Comparison of ENCODE assay signal across 8 cellular contexts in genomic region chr10:63465293-63466167, GRCh38. TPM values are rescaled to one million over a fixed set of nuclear protein-coding genes. Genes with fewer than 3 reads are reported as not detected.
DNase-seq lines count a peak whose midpoint lies in the region; ATAC-seq and TF ChIP-seq lines count a peak whose summit lies in the region.

Gene JMJD1C, minus strand, starts transcription at chr10:63465977. Its CDS starts 315 bp downstream, at chr10:63465662.

- H3K27me3 Mint-ChIP-seq in endothelial cell (ENCODE audit: unreplicated experiment): peaks cover 8% of the 10 kb centered on the region

- H3K27ac ChIP-seq in mesodermal cell (ENCODE audit: low read depth, low read length, severe bottlenecking): peak within 1 kb of the TSS; percentile 93

- DNase-seq in CD1c-positive myeloid dendritic cell (ENCODE audit: extremely low spot score) (peak; percentile 79), NOMO-1 treated with dmso at 0.1 percent for 144 hours (lab: John Stamatoyannopoulos, UW; ENCODE audit: unreplicated experiment) (peak; percentile 73), endothelial cell (ENCODE audit: low spot score) (peak; percentile 72)
- peak; percentile 65 for DNase-seq in activated CD8-positive, alpha-beta memory T cell treated with anti-CD3 and anti-CD28 coated beads, Interleukin-2, amount 50 U/mL, for 4 hours
- DNase-seq in stimulated activated CD8-positive, alpha-beta memory T cell treated with anti-CD3 and anti-CD28 coated beads, Interleukin-15, amount 100 ng/mL, for 48 hours (ENCODE audit: low read depth in 2 of 2): peak; percentile 28 to 47

- no peaks in the 10 kb centered on the region for H3K36me3 Mint-ChIP-seq in endothelial cell (ENCODE audit: low read depth, unreplicated experiment)

- peak within 1 kb of the TSS; percentile 94 for H3K4me3 Mint-ChIP-seq in endothelial cell (ENCODE audit: unreplicated experiment)

- H3K4me1 Mint-ChIP-seq in endothelial cell (ENCODE audit: unreplicated experiment): peaks cover 14% of the 10 kb centered on the region

- no peak for TF ChIP-seq CTCF in endothelial cell (IDR thresholded peaks at IDR 0.05; ENCODE audit: unreplicated experiment)

- 0% methylated on average over 79 to 99 of the region's 104 CpGs for WGBS in mesodermal cell (ENCODE audit: insufficient coverage in 2 of 2), 2 experiments

- H3K4me1 ChIP-seq in mesodermal cell (ENCODE audit: control insufficient read depth, insufficient read depth, low read length, poor library complexity, severe bottlenecking): no peaks in the 10 kb centered on the region

- H3K27ac Mint-ChIP-seq in endothelial cell (ENCODE audit: unreplicated experiment): peak within 1 kb of the TSS; percentile 95

- H3K9me3 Mint-ChIP-seq in endothelial cell (ENCODE audit: unreplicated experiment): no peaks in the 10 kb centered on the region

- no peaks in the 10 kb centered on the region for H3K9me3 ChIP-seq in mesodermal cell (ENCODE audit: control insufficient read depth, low read length)

- H3K4me3 ChIP-seq in mesodermal cell (ENCODE audit: extremely low read depth, insufficient read depth, low read length, poor library complexity, severe bottlenecking): peak within 1 kb of the TSS; percentile 85

- TF ChIP-seq POLR2A in GM19193 (IDR thresholded peaks at IDR 0.05; ENCODE audit: extremely low read depth, insufficient read depth, insufficient read length): peak; percentile 83

- peaks cover 3% of the 10 kb centered on the region for H3K36me3 ChIP-seq in mesodermal cell (ENCODE audit: control insufficient read depth, insufficient read depth, low read length)

- peak; percentile 78 for ATAC-seq in HG03432 (IDR thresholded peaks at IDR 0.05; ENCODE audit: unreplicated experiment)

RNA-seq across cellular contexts. Expression of gene JMJD1C, which starts in this region (rescaled TPM):
- total RNA-seq in endothelial cell (ENCODE audit: unreplicated experiment): 83.7 TPM
- polyA plus RNA-seq in mesodermal cell (2013, experiment 1 of 2): 86.2 TPM
- polyA plus RNA-seq in mesodermal cell (2013, experiment 2 of 2): 91.9 TPM

Comparison
In these comparisons a context has a peak if more than half of its experiments do, and no peak if none do; other contexts are left out.
1. Peak in every context shown above with its lines: DNase-seq, ATAC-seq, H3K4me3 ChIP-seq and H3K27ac ChIP-seq.